ENCODE assay signal across 9 cellular contexts in genomic region chr20:41176711-41177552, GRCh38. TPM values are rescaled to one million over a fixed set of nuclear protein-coding genes. Genes with fewer than 3 reads are reported as not detected.
DNase-seq lines count a peak whose midpoint lies in the region; ATAC-seq and TF ChIP-seq lines count a peak whose summit lies in the region.
"Had no signal": no experiment of that assay in that cellular context is flagged by ENCODE, and none has a peak within 500 bp of the region (broad histone marks: within the 10 kb centered on the region; RNA-seq: fewer than 3 reads in every experiment).

No MANE protein-coding gene starts in this region.

- peak overlapping the region in 4 of 5 donors; percentile 41 to 84 (median 58) for H3K27ac ChIP-seq in stomach

- peak overlapping the region; percentile 68 for H3K4me3 Mint-ChIP-seq in HFFc6
- no peak overlapping the region for H3K4me3 Mint-ChIP-seq in immature natural killer cell

- H3K27ac Mint-ChIP-seq in HFFc6 (peak overlapping the region; percentile 93), immature natural killer cell (peak overlapping the region in 5 of 6 donors; percentile 39 to 70 (median 51))
- peak overlapping the region; percentile 71 to 82 for H3K27ac Mint-ChIP-seq in activated naive CD4-positive, alpha-beta T cell treated with anti-CD3 and anti-CD28 coated beads, Interleukin-2, amount 50 U/mL, for 72 hours

- H3K4me3 ChIP-seq in stomach, result no peak overlapping the region

- ATAC-seq in activated naive CD4-positive, alpha-beta T cell treated with anti-CD3 and anti-CD28 coated beads, Interleukin-2, amount 50 U/mL, for 72 hours, result no peak
- no peak for ATAC-seq in esophagus mucosa

- TF ChIP-seq POLR2A in stomach (IDR thresholded peaks at IDR 0.05), result no peak

- TF ChIP-seq CTCF in HFFc6 (IDR thresholded peaks at IDR 0.05) (no peak), stomach (IDR thresholded peaks at IDR 0.05) (no peak)

- intact Hi-C loops in stomach (cut with DNase I; ENCODE audit: low total_unique reads), result loop anchor here (10.0 kb wide), 1 partner anchor 48 kb away; no protein-coding TSS in a partner anchor

- H3K36me3 ChIP-seq in stomach, result peaks cover 18 to 52% (median 47%) of the 10 kb centered on the region in 4 donors

- H3K27me3 Mint-ChIP-seq in HFFc6 (ENCODE audit: insufficient read depth), result peaks cover 6% of the 10 kb centered on the region
- H3K27me3 Mint-ChIP-seq in immature natural killer cell (ENCODE audit: low read depth in 3 of 3), result no peaks in the 10 kb centered on the region

- no peaks in the 10 kb centered on the region for H3K9me3 ChIP-seq in stomach

- DNase-seq in HFFc6 (no peak), immature natural killer cell (no peak), stomach (peak; percentile 21), SW480 (ENCODE audit: low spot score) (no peak), epidermal melanocyte (ENCODE audit: insufficient read length, low spot score) (no peak)
- peak in 1 of 2 donors; percentile 52 for DNase-seq in activated naive CD4-positive, alpha-beta T cell treated with anti-CD3 and anti-CD28 coated beads, Interleukin-2, amount 50 U/mL, for 72 hours (ENCODE audit: low spot score in 2 of 2)
- no peak for DNase-seq in activated CD4-positive, CD25-positive, alpha-beta regulatory T cell treated with anti-CD3 and anti-CD28 coated beads, Interleukin-2, amount 50 U/mL, for 72 hours
- DNase-seq: DND-41 had no signal

- TF ChIP-seq EP300 in stomach (IDR thresholded peaks at IDR 0.05), result no peak

- no peaks in the 10 kb centered on the region for H3K27me3 ChIP-seq in stomach

- H3K9me3 Mint-ChIP-seq in HFFc6, result no peaks in the 10 kb centered on the region
- no peaks in the 10 kb centered on the region for H3K9me3 Mint-ChIP-seq in activated naive CD4-positive, alpha-beta T cell treated with anti-CD3 and anti-CD28 coated beads, Interleukin-2, amount 50 U/mL, for 72 hours
- no peaks in the 10 kb centered on the region for H3K9me3 Mint-ChIP-seq in immature natural killer cell

- peaks cover 70% of the 10 kb centered on the region for H3K4me1 Mint-ChIP-seq in HFFc6 (ENCODE audit: low read depth)
- H3K4me1 Mint-ChIP-seq in immature natural killer cell, result no peaks in the 10 kb centered on the region

- peaks cover 16 to 80% (median 54%) of the 10 kb centered on the region in 4 donors for H3K4me1 ChIP-seq in stomach

- H3K36me3 Mint-ChIP-seq in HFFc6 (ENCODE audit: low read depth) (peaks cover 33% of the 10 kb centered on the region), immature natural killer cell (peaks cover 15 to 39% (median 18%) of the 10 kb centered on the region in 3 donors)
- peaks cover 0 to 8% of the 10 kb centered on the region in 2 donors for H3K36me3 Mint-ChIP-seq in activated naive CD4-positive, alpha-beta T cell treated with anti-CD3 and anti-CD28 coated beads, Interleukin-2, amount 50 U/mL, for 72 hours

- WGBS in stomach, 5 donors, result 75 to 87% (median 85%) methylated on average over 8 of the region's 8 CpGs

RNA-seq across cellular contexts. Expression of gene PLCG1, which starts 39.6 kb away (rescaled TPM):
- total RNA-seq in HFFc6 (2021; fragmentation: NEBNext Ultra II Directional; extraction: Animal tissue kit (Norgen Biotek cat#: 25700)), result 10 to 100 TPM; 44.4 to 62.1 (median 50.1) TPM
- 100 to 1,000 TPM; 153 to 348 TPM for total RNA-seq in activated naive CD4-positive, alpha-beta T cell treated with anti-CD3 and anti-CD28 coated beads, Interleukin-2, amount 50 U/mL, for 72 hours
- polyA plus RNA-seq in immature natural killer cell (10 to 100 TPM in 1 of 3 donors, 1 to 10 TPM in 2; 3.2 to 31.4 (median 7.5) TPM), stomach (10 to 100 TPM; 16.3 to 32.9 (median 17.5) TPM)
- total RNA-seq in stomach (100 to 1,000 TPM in 2 of 5 donors, 10 to 100 TPM in 3; 37.9 to 576 (median 86.1) TPM), esophagus mucosa (27.1 TPM)
